8 cellular contexts compared by ENCODE assay signal in the genomic region with DNA sequence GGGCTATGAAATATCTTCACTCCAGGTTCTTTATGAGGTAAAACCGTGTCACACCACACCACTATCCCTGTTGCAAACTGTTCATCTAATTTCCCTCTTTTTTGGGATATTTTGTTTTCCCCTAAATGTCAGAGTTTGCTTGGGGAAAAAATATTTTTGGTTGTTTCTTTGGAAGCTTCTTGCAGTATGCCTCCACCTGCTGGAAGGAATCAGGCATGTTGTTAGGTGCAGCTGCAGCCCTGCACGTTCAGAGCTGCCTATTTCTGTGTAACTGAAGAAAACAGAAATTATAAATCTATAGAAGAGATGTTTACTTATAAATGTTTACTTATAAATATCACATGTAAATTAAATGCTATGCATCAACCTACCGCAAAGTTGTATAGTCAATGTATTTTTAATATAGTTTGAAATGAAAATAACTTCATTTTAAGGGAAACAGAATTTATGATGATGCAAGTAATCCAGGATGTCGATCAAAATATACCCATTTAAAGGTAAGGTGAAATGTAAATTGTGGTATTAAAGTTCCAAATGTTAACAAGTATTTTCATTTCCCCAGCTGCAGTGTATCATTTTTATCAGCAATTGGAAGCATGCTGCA.
DNase-seq lines count a peak whose midpoint lies in the region; ATAC-seq and TF ChIP-seq lines count a peak whose summit lies in the region.
"Had no signal": no experiment of that assay in that cellular context is flagged by ENCODE, and none has a peak within 500 bp of the region (broad histone marks: within the 10 kb centered on the region; RNA-seq: fewer than 3 reads in every experiment).

No MANE protein-coding gene starts in this region.

- H3K27ac ChIP-seq in coronary artery = no peak overlapping the region

- H3K9me3 Mint-ChIP-seq in nephron progenitor cell = no peaks in the 10 kb centered on the region
- H3K9me3 Mint-ChIP-seq: activated B cell treated with CpG ODN at 0.5 μM for 24 hours had no signal

- no peak overlapping the region for H3K4me3 ChIP-seq in coronary artery

- H3K27me3 Mint-ChIP-seq in nephron progenitor cell (ENCODE audit: low read depth, poor library complexity) = peaks cover 11% of the 10 kb centered on the region
- H3K27me3 Mint-ChIP-seq: activated B cell treated with CpG ODN at 0.5 μM for 24 hours had no signal

- H3K4me1 Mint-ChIP-seq in nephron progenitor cell = peaks cover 41% of the 10 kb centered on the region
- H3K4me1 Mint-ChIP-seq: activated B cell treated with CpG ODN at 0.5 μM for 24 hours had no signal

- H3K4me3 Mint-ChIP-seq in nephron progenitor cell = no peak overlapping the region
- H3K4me3 Mint-ChIP-seq: activated B cell treated with CpG ODN at 0.5 μM for 24 hours had no signal

- H3K36me3 Mint-ChIP-seq in nephron progenitor cell (ENCODE audit: low read depth) = no peaks in the 10 kb centered on the region

- no peak overlapping the region for H3K27ac Mint-ChIP-seq in nephron progenitor cell
- H3K27ac Mint-ChIP-seq: activated B cell treated with CpG ODN at 0.5 μM for 24 hours had no signal

- no peak for ATAC-seq in GM18909 (IDR thresholded peaks at IDR 0.05; ENCODE audit: poor library complexity, unreplicated experiment)
- ATAC-seq in GM21737 (IDR thresholded peaks at IDR 0.05; ENCODE audit: unreplicated experiment) = no peak
- no peak for ATAC-seq in HG02885 (IDR thresholded peaks at IDR 0.05; ENCODE audit: poor library complexity, unreplicated experiment)

- TF ChIP-seq CTCF in coronary artery (IDR thresholded peaks at IDR 0.05) (peak; percentile 46), nephron progenitor cell (IDR thresholded peaks at IDR 0.05) (peak; percentile 81)

- DNase-seq in HCEC 1CT (peak; percentile 42), NCI-H460 (ENCODE audit: extremely low read depth, low read depth) (peak; percentile 13), coronary artery (ENCODE audit: low spot score) (no peak), nephron progenitor cell (peak; percentile 53)
- DNase-seq: activated B cell treated with CpG ODN at 0.5 μM for 24 hours had no signal
